Comparison of ENCODE assay signal across 24 cellular contexts in genomic region chr5:110896901-110897300, GRCh38.
DNase-seq lines count a peak whose midpoint lies in the region; ATAC-seq and TF ChIP-seq lines count a peak whose summit lies in the region.
"Had no signal": no experiment of that assay in that cellular context is flagged by ENCODE, and none has a peak within 500 bp of the region (broad histone marks: within the 10 kb centered on the region; RNA-seq: fewer than 3 reads in every experiment).

No MANE protein-coding gene starts in this region.

- no peaks in the 10 kb centered on the region for H3K9me2 ChIP-seq in GM23338 (ENCODE audit: insufficient read depth)

- peaks cover 40% of the 10 kb centered on the region for H3K4me1 ChIP-seq in ACC112 (ENCODE audit: control insufficient read depth, insufficient read depth, low read length, unreplicated experiment)
- H3K4me1 ChIP-seq in GM23338 (ENCODE audit: insufficient read depth): peaks cover 18% of the 10 kb centered on the region
- no peaks in the 10 kb centered on the region for H3K4me1 ChIP-seq in prostate gland (replicated peaks)
- H3K4me1 ChIP-seq: body of pancreas, right lobe of liver, upper lobe of right lung had no signal

- H3K4me3 Mint-ChIP-seq in GM23338: no peak overlapping the region
- no peak overlapping the region for H3K4me3 Mint-ChIP-seq in stimulated activated naive B cell treated with anti-CD40 and anti-IgM and Interleukin-4, amounts not matched to agents 10 μg/mL and 1 μg/mL and 100 μg/mL, for 72 hours
- H3K4me3 Mint-ChIP-seq: activated CD4-positive, alpha-beta T cell treated with anti-CD3 and anti-CD28 coated beads, Interleukin-2, amount 10 ng/mL, durations not matched to agents 24 days and 14 days; activated naive CD8-positive, alpha-beta T cell treated with anti-CD3 and anti-CD28 coated beads for 36 hours; CD4-positive, CD25-positive, alpha-beta regulatory T cell; dendritic cell treated with granulocyte-macrophage colony-stimulating factor and Interleukin-4, amounts not matched to agents 40 ng/mL and 50 ng/mL, for 4 days; HFFc6; T-helper 2 cell treated with Interferon-gamma antibody and Interleukin-4, amounts not matched to agents 5 μg/mL and 100 μg/mL, for 36 hours had no signal

- DNase-seq in GM23338 (ENCODE audit: low spot score) (no peak), fibroblast of peridontal ligament (ENCODE audit: extremely low read depth) (peak; percentile 83), prostate gland (ENCODE audit: low spot score) (no peak), DMS153 treated with DMSO at 0.1 percent for 48 hours (lab: John Stamatoyannopoulos, UW; ENCODE audit: unreplicated experiment) (no peak)
- no peak for DNase-seq in stimulated activated naive B cell treated with anti-CD40 and anti-IgM and Interleukin-4, amounts not matched to agents 10 μg/mL and 1 μg/mL and 100 μg/mL, for 72 hours
- DNase-seq: activated CD4-positive, alpha-beta T cell treated with anti-CD3 and anti-CD28 coated beads, Interleukin-2, amount 10 ng/mL, durations not matched to agents 24 days and 14 days; activated naive CD8-positive, alpha-beta T cell treated with anti-CD3 and anti-CD28 coated beads for 36 hours; body of pancreas; CD4-positive, CD25-positive, alpha-beta regulatory T cell; HFFc6; hypothalamus; islet precursor cell; NCI-H524; right lobe of liver; upper lobe of right lung had no signal

- H3K27ac Mint-ChIP-seq in GM23338: peak overlapping the region; percentile 42; the same call in 1 of the 2 replicates
- no peak overlapping the region for H3K27ac Mint-ChIP-seq in stimulated activated naive B cell treated with anti-CD40 and anti-IgM and Interleukin-4, amounts not matched to agents 10 μg/mL and 1 μg/mL and 100 μg/mL, for 72 hours
- H3K27ac Mint-ChIP-seq: activated CD4-positive, alpha-beta T cell treated with anti-CD3 and anti-CD28 coated beads, Interleukin-2, amount 10 ng/mL, durations not matched to agents 24 days and 14 days; activated naive CD8-positive, alpha-beta T cell treated with anti-CD3 and anti-CD28 coated beads for 36 hours; activated T-helper 2 cell treated with anti-CD3 and anti-CD28 coated beads, Interferon-gamma antibody, Interleukin-2, Interleukin-4, amounts not matched to agents 10 μg/mL and 5 μg/mL and 100 μg/mL, durations not matched to agents 14 hours and 24 hours and 36 hours; CD4-positive, CD25-positive, alpha-beta regulatory T cell; dendritic cell treated with granulocyte-macrophage colony-stimulating factor and Interleukin-4, amounts not matched to agents 40 ng/mL and 50 ng/mL, for 4 days; HFFc6; T-helper 2 cell treated with Interferon-gamma antibody and Interleukin-4, amounts not matched to agents 5 μg/mL and 100 μg/mL, for 36 hours had no signal

- TF ChIP-seq CTCF in GM23338 (conservative IDR thresholded peaks at IDR 0.05; ENCODE audit: low read depth in 2 of 2) (no peak), prostate gland (IDR thresholded peaks at IDR 0.05) (no peak)

- no peaks in the 10 kb centered on the region for H3F3A ChIP-seq in GM23338 (replicated peaks; ENCODE audit: low read depth)

- TF ChIP-seq POLR2A in prostate gland (IDR thresholded peaks at IDR 0.05): no peak

- H3K36me3 ChIP-seq in ACC112 (ENCODE audit: insufficient read depth, low read length): no peaks in the 10 kb centered on the region
- H3K36me3 ChIP-seq in GM23338 (ENCODE audit: insufficient read depth): no peaks in the 10 kb centered on the region
- H3K36me3 ChIP-seq in prostate gland: no peaks in the 10 kb centered on the region
- H3K36me3 ChIP-seq: right lobe of liver, upper lobe of right lung had no signal

- H3K27me3 Mint-ChIP-seq in GM23338 (ENCODE audit: insufficient read depth, low read depth, poor library complexity): peaks cover 4% of the 10 kb centered on the region
- no peaks in the 10 kb centered on the region for H3K27me3 Mint-ChIP-seq in stimulated activated naive B cell treated with anti-CD40 and anti-IgM and Interleukin-4, amounts not matched to agents 10 μg/mL and 1 μg/mL and 100 μg/mL, for 72 hours
- H3K27me3 Mint-ChIP-seq: dendritic cell treated with granulocyte-macrophage colony-stimulating factor and Interleukin-4, amounts not matched to agents 40 ng/mL and 50 ng/mL, for 4 days had no signal

- no peak overlapping the region for H3K4me3 ChIP-seq in ACC112 (ENCODE audit: low read depth, low read length)
- H3K4me3 ChIP-seq in GM23338: no peak overlapping the region
- no peak overlapping the region for H3K4me3 ChIP-seq in prostate gland
- H3K4me3 ChIP-seq: body of pancreas, GM12878, right lobe of liver, upper lobe of right lung had no signal

- H3K79me2 ChIP-seq in ACC112 (ENCODE audit: control insufficient read depth, insufficient read depth, low read length, unreplicated experiment) (no peaks in the 10 kb centered on the region), GM23338 (replicated peaks; ENCODE audit: insufficient read depth) (no peaks in the 10 kb centered on the region)

- H4K20me1 ChIP-seq in GM23338 (replicated peaks; ENCODE audit: insufficient read depth): no peaks in the 10 kb centered on the region

- ATAC-seq in GM23338 (no peak), SK-N-SH treated with all-trans-retinoic acid at 6 μM for 48 hours (peak; percentile 70), HG03280 (IDR thresholded peaks at IDR 0.05; ENCODE audit: unreplicated experiment) (no peak)
- no peak for ATAC-seq in stimulated activated naive B cell treated with anti-CD40 and anti-IgM and Interleukin-4, amounts not matched to agents 10 μg/mL and 1 μg/mL and 100 μg/mL, for 72 hours (replicated peaks)
- ATAC-seq: body of pancreas, GM12878, right lobe of liver, upper lobe of right lung had no signal

- H3K9me3 ChIP-seq in prostate gland: no peaks in the 10 kb centered on the region
- H3K9me3 ChIP-seq: body of pancreas, right lobe of liver, upper lobe of right lung had no signal

- intact Hi-C loops in prostate gland (cut with DNase I): no loop called here

- H3K9me3 Mint-ChIP-seq in GM23338: peaks cover 3% of the 10 kb centered on the region; the same call in 1 of the 3 replicates
- peaks cover 0 to 2% of the 10 kb centered on the region in 2 donors for H3K9me3 Mint-ChIP-seq in stimulated activated naive B cell treated with anti-CD40 and anti-IgM and Interleukin-4, amounts not matched to agents 10 μg/mL and 1 μg/mL and 100 μg/mL, for 72 hours
- H3K9me3 Mint-ChIP-seq: activated CD4-positive, alpha-beta T cell treated with anti-CD3 and anti-CD28 coated beads, Interleukin-2, amount 10 ng/mL, durations not matched to agents 24 days and 14 days; activated naive CD8-positive, alpha-beta T cell treated with anti-CD3 and anti-CD28 coated beads for 36 hours; activated T-helper 2 cell treated with anti-CD3 and anti-CD28 coated beads, Interferon-gamma antibody, Interleukin-2, Interleukin-4, amounts not matched to agents 10 μg/mL and 5 μg/mL and 100 μg/mL, durations not matched to agents 14 hours and 24 hours and 36 hours; HFFc6; T-helper 2 cell treated with Interferon-gamma antibody and Interleukin-4, amounts not matched to agents 5 μg/mL and 100 μg/mL, for 36 hours had no signal

- H3K36me3 Mint-ChIP-seq in GM23338 (ENCODE audit: low read depth): no peaks in the 10 kb centered on the region
- no peaks in the 10 kb centered on the region for H3K36me3 Mint-ChIP-seq in stimulated activated naive B cell treated with anti-CD40 and anti-IgM and Interleukin-4, amounts not matched to agents 10 μg/mL and 1 μg/mL and 100 μg/mL, for 72 hours
- H3K36me3 Mint-ChIP-seq: activated naive CD8-positive, alpha-beta T cell treated with anti-CD3 and anti-CD28 coated beads for 36 hours; CD4-positive, CD25-positive, alpha-beta regulatory T cell had no signal

- H3K27me3 ChIP-seq in ACC112 (ENCODE audit: insufficient read depth, low read length) (no peaks in the 10 kb centered on the region), GM23338 (ENCODE audit: insufficient read depth) (no peaks in the 10 kb centered on the region), prostate gland (replicated peaks; ENCODE audit: insufficient read depth) (no peaks in the 10 kb centered on the region)
- H3K27me3 ChIP-seq: body of pancreas, right lobe of liver, upper lobe of right lung had no signal

- H2AFZ ChIP-seq in ACC112 (ENCODE audit: low read length, unreplicated experiment) (no peak overlapping the region), GM23338 (no peak overlapping the region)

- H3K27ac ChIP-seq in ACC112 (ENCODE audit: low read depth, low read length) (peak overlapping the region; percentile 23), GM23338 (ENCODE audit: low read depth) (no peak overlapping the region), prostate gland (no peak overlapping the region)
- H3K27ac ChIP-seq: body of pancreas, HL-60, right lobe of liver, upper lobe of right lung, VCaP had no signal

- H3K4me2 ChIP-seq in GM23338: no peak overlapping the region

- peaks cover 17% of the 10 kb centered on the region for H3K4me1 Mint-ChIP-seq in GM23338
- H3K4me1 Mint-ChIP-seq in stimulated activated naive B cell treated with anti-CD40 and anti-IgM and Interleukin-4, amounts not matched to agents 10 μg/mL and 1 μg/mL and 100 μg/mL, for 72 hours: no peaks in the 10 kb centered on the region
- H3K4me1 Mint-ChIP-seq: activated CD4-positive, alpha-beta T cell treated with anti-CD3 and anti-CD28 coated beads, Interleukin-2, amount 10 ng/mL, durations not matched to agents 24 days and 14 days; activated naive CD8-positive, alpha-beta T cell treated with anti-CD3 and anti-CD28 coated beads for 36 hours; CD4-positive, CD25-positive, alpha-beta regulatory T cell had no signal

TF ChIP-seq in GM23338, 12 proteins besides CTCF, POLR2A, EP300 and RAD21 (continues in another document):
- TF ChIP-seq CREB1 (CRISPR knock-in tag; IDR thresholded peaks at IDR 0.05; ENCODE audit: low read depth) (no peak), POLR2AphosphoS5 (IDR thresholded peaks at IDR 0.05; ENCODE audit: low read depth) (no peak), STAT1 (IDR thresholded peaks at IDR 0.05; ENCODE audit: unreplicated experiment) (no peak)

TF ChIP-seq in SK-N-SH treated with all-trans-retinoic acid at 6 μM for 48 hours, 23 proteins besides CTCF, POLR2A, EP300 and RAD21 (continues in another document):
- TF ChIP-seq SNAI2 (CRISPR knock-in tag; IDR thresholded peaks at IDR 0.05) (no peak), PATZ1 (CRISPR knock-in tag; IDR thresholded peaks at IDR 0.05; ENCODE audit: borderline replicate concordance) (no peak), OSR1 (CRISPR knock-in tag; IDR thresholded peaks at IDR 0.05) (no peak), GLIS3 (CRISPR knock-in tag; IDR thresholded peaks at IDR 0.05) (no peak)
